Comparison of ENCODE assay signal across 11 cellular contexts in the genomic region with DNA sequence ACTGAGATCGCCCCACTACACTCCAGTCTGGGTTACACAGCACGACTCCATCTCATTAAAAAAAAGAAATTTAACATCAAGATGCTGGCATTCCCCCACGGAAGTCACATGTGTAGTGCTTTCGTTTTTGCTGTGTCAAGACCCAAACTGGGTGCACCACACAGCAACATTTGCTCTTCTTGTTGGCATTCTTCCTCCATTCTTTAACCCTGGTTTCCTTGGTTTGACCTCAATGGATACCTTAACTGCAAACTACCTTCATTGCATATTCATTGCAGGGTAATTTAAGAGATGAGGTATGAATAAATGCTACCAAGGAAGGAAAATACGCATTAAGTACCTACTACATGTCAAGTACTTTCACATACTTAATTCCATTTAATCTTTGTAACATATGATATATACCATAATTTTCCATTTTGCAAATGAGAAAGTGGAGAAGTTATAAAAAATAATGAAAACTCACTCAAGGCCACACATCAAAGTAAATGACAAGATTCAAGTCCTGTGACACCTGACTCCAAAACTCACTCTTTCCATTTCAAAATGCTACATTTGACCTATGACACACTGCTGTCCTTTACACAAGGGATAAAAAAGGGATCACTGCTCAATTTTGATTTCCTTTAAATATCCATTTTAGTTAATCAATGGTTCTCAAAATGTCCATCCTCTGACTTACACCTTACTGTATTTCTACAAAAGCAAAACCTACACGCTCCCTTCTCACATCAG. TPM values are rescaled to one million over a fixed set of nuclear protein-coding genes. Genes with fewer than 3 reads are reported as not detected.
A peak's percentile ranks its signal among the peaks of the same experiment; 100 is the strongest.
DNase-seq lines count a peak whose midpoint lies in the region; ATAC-seq and TF ChIP-seq lines count a peak whose summit lies in the region.
"Had no signal": no experiment of that assay in that cellular context is flagged by ENCODE, and none has a peak within 500 bp of the region (broad histone marks: within the 10 kb centered on the region; RNA-seq: fewer than 3 reads in every experiment).

No MANE protein-coding gene starts in this region.

- peak overlapping the region; percentile 98 for H3K27ac Mint-ChIP-seq in T-helper 17 cell

- peaks cover 24% of the 10 kb centered on the region for H3K4me1 ChIP-seq in mucosa of descending colon (ENCODE audit: low read depth)
- peaks cover 0 to 43% of the 10 kb centered on the region in 2 donors for H3K4me1 ChIP-seq in right atrium auricular region
- H3K4me1 ChIP-seq in heart left ventricle, result peaks cover 0 to 83% (median 41%) of the 10 kb centered on the region in 12 donors

- TF ChIP-seq CTCF in mucosa of descending colon (IDR thresholded peaks at IDR 0.05) (no peak), right atrium auricular region (IDR thresholded peaks at IDR 0.05) (no peak), heart left ventricle (IDR thresholded peaks at IDR 0.05) (no peak)

- H3K27ac ChIP-seq in right atrium auricular region, result no peak overlapping the region
- peak overlapping the region in 1 of 12 donors; percentile 50 for H3K27ac ChIP-seq in heart left ventricle

- H3K27me3 ChIP-seq in right atrium auricular region (no peaks in the 10 kb centered on the region), heart left ventricle (no peaks in the 10 kb centered on the region)

- no peaks in the 10 kb centered on the region for H3K27me3 Mint-ChIP-seq in T-helper 17 cell

- no peak for TF ChIP-seq POLR2A in heart left ventricle (IDR thresholded peaks at IDR 0.05)

- H3K36me3 Mint-ChIP-seq in T-helper 17 cell (ENCODE audit: low read depth), result peaks cover 5% of the 10 kb centered on the region

- peak overlapping the region; percentile 63 for H3K4me3 Mint-ChIP-seq in T-helper 17 cell

- H3K9me3 ChIP-seq in T-helper 17 cell (ENCODE audit: control insufficient read depth, low read length, poor library complexity, severe bottlenecking) (no peaks in the 10 kb centered on the region), mucosa of descending colon (no peaks in the 10 kb centered on the region), right atrium auricular region (no peaks in the 10 kb centered on the region), heart left ventricle (no peaks in the 10 kb centered on the region)

- H3K4me3 ChIP-seq in mucosa of descending colon, result no peak overlapping the region
- no peak overlapping the region for H3K4me3 ChIP-seq in right atrium auricular region
- H3K4me3 ChIP-seq in heart left ventricle, result no peak overlapping the region

- WGBS in heart left ventricle, 4 donors, result 89 to 92% (median 90%) methylated on average over 6 of the region's 6 CpGs

- DNase-seq in T-helper 17 cell, result peak; percentile 32 to 50 (median 45)
- DNase-seq in mucosa of descending colon, result no peak
- no peak for DNase-seq in right atrium auricular region (ENCODE audit: low spot score)
- DNase-seq in heart left ventricle, result no peak
- DNase-seq in GDM1 (lab: John Stamatoyannopoulos, UW), result no peak
- no peak for DNase-seq in DMS79 treated with DMSO at 0.1 percent for 48 hours (lab: John Stamatoyannopoulos, UW)
- DNase-seq: activated gamma-delta T cell treated with Interleukin-2 at 50 U/mL for 16 hours, DMS 273 treated with DMSO at 0.1 percent for 48 hours, NCI-H1105 treated with DMSO at 0.1 percent for 48 hours had no signal

- ATAC-seq in GM18498 (IDR thresholded peaks at IDR 0.05; ENCODE audit: unreplicated experiment) (peak; percentile 40), GM21723 (IDR thresholded peaks at IDR 0.05; ENCODE audit: unreplicated experiment) (peak; percentile 26), T-helper 17 cell (peak; percentile 90), mucosa of descending colon (peak; percentile 5), heart left ventricle (no peak)

- H3K36me3 ChIP-seq in mucosa of descending colon (ENCODE audit: low read depth) (no peaks in the 10 kb centered on the region), right atrium auricular region (no peaks in the 10 kb centered on the region), heart left ventricle (peaks cover 0 to 23% (median 5%) of the 10 kb centered on the region in 9 donors)

- peaks cover 79% of the 10 kb centered on the region for H3K4me1 Mint-ChIP-seq in T-helper 17 cell

- intact Hi-C loops in mucosa of descending colon (cut with DNase I, micrococcal nuclease), result no loop called here
- intact Hi-C loops in heart left ventricle (cut with DNase I), result no loop called here

RNA-seq across cellular contexts. Expression of a gene that starts 59.2 kb away (rescaled TPM):
- total RNA-seq in T-helper 17 cell (100 to 1,000 TPM; 134 to 163 TPM), mucosa of descending colon (100 to 1,000 TPM; 190 to 210 (median 204) TPM), right atrium auricular region (10 to 100 TPM; 55.8 to 63.2 TPM), heart left ventricle (10 to 100 TPM; 56.5 to 82.6 (median 63.0) TPM)
- polyA plus RNA-seq in heart left ventricle, result 10 to 100 TPM; 26.6 to 54.1 TPM

Comparison
In these comparisons a context has a peak if more than half of its experiments do, and no peak if none do; other contexts are left out.
1. ATAC-seq: peak in GM18498 (single experiment), GM21723 (single experiment), T-helper 17 cell (single experiment) and mucosa of descending colon (single experiment); none in heart left ventricle (0 of 4).
2. DNase-seq: peak in T-helper 17 cell (3 of 3); none in mucosa of descending colon (0 of 3), right atrium auricular region (single experiment), heart left ventricle (0 of 5), GDM1 (single experiment) and DMS79 treated with DMSO at 0.1 percent for 48 hours (single experiment).